ENCODE assay signal across 8 cellular contexts in genomic region chr1:93708734-93709481, GRCh38. TPM values are rescaled to one million over a fixed set of nuclear protein-coding genes. Genes with fewer than 3 reads are reported as not detected.
DNase-seq lines count a peak whose midpoint lies in the region; ATAC-seq and TF ChIP-seq lines count a peak whose summit lies in the region.

No MANE protein-coding gene starts in this region.

- H3K23ac ChIP-seq in trophoblast cell (ENCODE audit: low read length): no peak overlapping the region

- H3K79me2 ChIP-seq in OCI-LY7 (ENCODE audit: insufficient read depth, low read depth, low read length) (no peaks in the 10 kb centered on the region), trophoblast cell (ENCODE audit: control insufficient read depth, insufficient read depth, low read length, poor library complexity) (no peaks in the 10 kb centered on the region)

- H3K36me3 ChIP-seq in OCI-LY7 (ENCODE audit: insufficient read depth, low read length) (no peaks in the 10 kb centered on the region), aorta (ENCODE audit: control insufficient read depth in 1 of 2, insufficient read depth in 2 of 2, low read length in 1 of 2) (no peaks in the 10 kb centered on the region), trophoblast cell (ENCODE audit: control insufficient read depth in 1 of 2, insufficient read depth in 2 of 2, low read length in 2 of 2) (no peaks in the 10 kb centered on the region)

- no peak overlapping the region for H3K4ac ChIP-seq in trophoblast cell (ENCODE audit: low read depth, low read length)

- no peak overlapping the region for H4K8ac ChIP-seq in trophoblast cell (ENCODE audit: low read depth, low read length)

- H2BK12ac ChIP-seq in trophoblast cell (ENCODE audit: low read length): no peak overlapping the region

- H3K4me2 ChIP-seq in OCI-LY7 (ENCODE audit: low read length) (peak overlapping the region; percentile 77), trophoblast cell (ENCODE audit: low read length) (no peak overlapping the region)

- no peak overlapping the region for H2AK5ac ChIP-seq in trophoblast cell (ENCODE audit: low read length)

- H3K14ac ChIP-seq in trophoblast cell (ENCODE audit: low read length): no peak overlapping the region

- peaks cover 2% of the 10 kb centered on the region for H3K79me1 ChIP-seq in trophoblast cell (ENCODE audit: low read length)

- POLR2A ChIA-PET in OCI-LY7 (lab: Charles Lee): interaction anchor here (0.7 to 25.4 kb wide), 7 partner anchors 8 to 42 kb away, joined by 3 to 497 read pairs (median 12); partner anchors contain the start of gene BCAR3

- BruUV-seq in OCI-LY7 (replicated peaks; lab: Mats Ljungman, UMichigan): TSS peak; percentile 84

- peak; percentile 23 for DNase-seq in stimulated activated CD4-positive, alpha-beta T cell treated with anti-CD3 and anti-CD28 coated beads, Interleukin-15, amount 100 ng/mL, for 24 hours
- no peak for DNase-seq in stimulated activated CD4-positive, alpha-beta T cell treated with anti-CD3 and anti-CD28 coated beads, Interleukin-4, amount 100 ng/mL, for 4 hours
- DNase-seq in OCI-LY7 (ENCODE audit: low spot score) (peak; percentile 62), right cardiac atrium (peak in 2 of 3 donors; percentile 70 to 78), aorta (no peak), trophoblast cell (no peak)

- CTCF ChIA-PET in OCI-LY7 (lab: Charles Lee; ENCODE audit: unreplicated experiment): interaction anchor here (0.7 to 2.1 kb wide), 5 partner anchors 21 to 1555 kb away, joined by 3 to 8 read pairs (median 3); no protein-coding TSS in a partner anchor

- TF ChIP-seq CTCF in OCI-LY7 (conservative IDR thresholded peaks at IDR 0.05; ENCODE audit: low read length): no peak

- H3K9me3 ChIP-seq in OCI-LY7 (ENCODE audit: low read length) (no peaks in the 10 kb centered on the region), right cardiac atrium (ENCODE audit: control insufficient read depth, low read length) (no peaks in the 10 kb centered on the region), aorta (ENCODE audit: control insufficient read depth, low read length) (no peaks in the 10 kb centered on the region), trophoblast cell (ENCODE audit: insufficient read depth, low read depth, low read length) (peaks cover 2% of the 10 kb centered on the region)

- H2BK5ac ChIP-seq in trophoblast cell (ENCODE audit: low read depth, low read length, poor library complexity): no peak overlapping the region

- peak; percentile 90 to 93 for ATAC-seq in right cardiac atrium
- peak; percentile 46 for ATAC-seq in aorta (ENCODE audit: low FRiP score)
- no peak for ATAC-seq in HG02798 (IDR thresholded peaks at IDR 0.05; ENCODE audit: poor library complexity, unreplicated experiment)
- no peak for ATAC-seq in HG03521 (IDR thresholded peaks at IDR 0.05; ENCODE audit: unreplicated experiment)

- H3K9ac ChIP-seq in trophoblast cell (ENCODE audit: low read length): no peak overlapping the region

- intact Hi-C loops in OCI-LY7 (cut with micrococcal nuclease; ENCODE audit: unreplicated experiment): loop anchor here (1.0 to 5.0 kb wide), 2 partner anchors 23 to 138 kb away; no protein-coding TSS in a partner anchor
- intact Hi-C loops in right cardiac atrium (cut with DNase I): no loop called here
- intact Hi-C loops in aorta (cut with DNase I): no loop called here

- H3K18ac ChIP-seq in trophoblast cell (ENCODE audit: low read length): no peak overlapping the region

- H4K12ac ChIP-seq in trophoblast cell (ENCODE audit: low read depth, low read length): no peak overlapping the region

- H3K27me3 ChIP-seq in right cardiac atrium (ENCODE audit: control insufficient read depth, insufficient read depth) (no peaks in the 10 kb centered on the region), aorta (ENCODE audit: control insufficient read depth in 1 of 2, insufficient read depth in 2 of 2, low read length in 1 of 2) (no peaks in the 10 kb centered on the region), trophoblast cell (ENCODE audit: insufficient read depth, low read length) (no peaks in the 10 kb centered on the region)

- no peaks in the 10 kb centered on the region for H3K9me2 ChIP-seq in OCI-LY7 (ENCODE audit: insufficient read depth, low read length)

- peak overlapping the region; percentile 51 for H3K4me3 ChIP-seq in OCI-LY7 (ENCODE audit: low read depth, low read length, poor library complexity, severe bottlenecking)
- no peak overlapping the region for H3K4me3 ChIP-seq in right cardiac atrium (ENCODE audit: low read length)
- no peak overlapping the region for H3K4me3 ChIP-seq in aorta (ENCODE audit: low read length in 2 of 2)
- H3K4me3 ChIP-seq in trophoblast cell (ENCODE audit: low read depth, low read length): no peak overlapping the region

- peak overlapping the region; percentile 98 for H3K27ac ChIP-seq in OCI-LY7 (ENCODE audit: low read depth, low read length, poor library complexity, severe bottlenecking)
- H3K27ac ChIP-seq in right cardiac atrium (ENCODE audit: low read length): peak overlapping the region; percentile 40
- H3K27ac ChIP-seq in aorta (ENCODE audit: low read depth in 1 of 2, low read length in 2 of 2): no peak overlapping the region
- H3K27ac ChIP-seq in trophoblast cell (ENCODE audit: low read depth, low read length): no peak overlapping the region

- WGBS in right cardiac atrium: 9% methylated on average over 9 of the region's 9 CpGs
- WGBS in aorta, 2 donors: 8 to 10% methylated on average over 9 of the region's 9 CpGs
- WGBS in trophoblast cell (ENCODE audit: extremely low coverage, insufficient coverage, insufficient read length): no CpG with 5 or more reads among the region's 9 CpGs

- no peaks in the 10 kb centered on the region for H4K20me1 ChIP-seq in OCI-LY7 (ENCODE audit: insufficient read depth, low read length)

- H3K4me1 ChIP-seq in OCI-LY7 (ENCODE audit: insufficient read depth, low read length, poor library complexity, severe bottlenecking) (peaks cover 95% of the 10 kb centered on the region), right cardiac atrium (ENCODE audit: control insufficient read depth, insufficient read depth, low read length) (peaks cover 15% of the 10 kb centered on the region), aorta (ENCODE audit: control insufficient read depth in 1 of 2, insufficient read depth in 2 of 2, low read length in 2 of 2) (no peaks in the 10 kb centered on the region), trophoblast cell (ENCODE audit: control insufficient read depth in 1 of 2, insufficient read depth in 2 of 2, low read length in 2 of 2) (peaks cover 9 to 12% of the 10 kb centered on the region in 2 experiments)

- no peak overlapping the region for H2BK120ac ChIP-seq in trophoblast cell (ENCODE audit: insufficient read depth, low read length, poor library complexity)

- H2AFZ ChIP-seq in OCI-LY7 (ENCODE audit: low read length): peak overlapping the region; percentile 68; the same call in 1 of the 2 replicates
- H2AFZ ChIP-seq in trophoblast cell (ENCODE audit: insufficient read depth, low read length, poor library complexity): no peak overlapping the region

- no peak overlapping the region for H4K91ac ChIP-seq in trophoblast cell (ENCODE audit: low read depth, low read length)

RNA-seq across cellular contexts. Expression of gene BCAR3, which starts 27.3 kb away (rescaled TPM):
- 12.0 and 16.3 TPM in 2 replicates for total RNA-seq in OCI-LY7 (2014; rRNA removed; shearing (Covaris generic))
- 18.8 and 24.2 TPM in 2 replicates for total RNA-seq in OCI-LY7 (2022)
- 10 to 100 TPM; 12.5 to 17.4 (median 15.0) TPM for total RNA-seq in right cardiac atrium
- 10.1 TPM for polyA plus RNA-seq in right cardiac atrium
- 10 to 100 TPM; 18.4 to 24.1 TPM for total RNA-seq in aorta
- 10 to 100 TPM in 1 of 2 donors, 1 to 10 TPM in 1; 8.4 to 13.7 TPM for polyA plus RNA-seq in aorta
- polyA plus RNA-seq in trophoblast cell (2013): 28.1 and 29.7 TPM in 2 replicates

Comparison
In these comparisons a context has a peak if more than half of its experiments do, and no peak if none do; other contexts are left out.
1. DNase-seq: peak in stimulated activated CD4-positive, alpha-beta T cell treated with anti-CD3 and anti-CD28 coated beads, Interleukin-15, amount 100 ng/mL, for 24 hours (single experiment), OCI-LY7 (single experiment) and right cardiac atrium (2 of 3); none in stimulated activated CD4-positive, alpha-beta T cell treated with anti-CD3 and anti-CD28 coated beads, Interleukin-4, amount 100 ng/mL, for 4 hours (0 of 2), aorta (0 of 2) and trophoblast cell (0 of 2).
2. H3K27ac ChIP-seq: peak in OCI-LY7 (single experiment) and right cardiac atrium (single experiment); none in aorta (0 of 2) and trophoblast cell (single experiment).
3. ATAC-seq: peak in right cardiac atrium (2 of 2) and aorta (single experiment); none in HG02798 (single experiment) and HG03521 (single experiment).